In the genomic region with DNA sequence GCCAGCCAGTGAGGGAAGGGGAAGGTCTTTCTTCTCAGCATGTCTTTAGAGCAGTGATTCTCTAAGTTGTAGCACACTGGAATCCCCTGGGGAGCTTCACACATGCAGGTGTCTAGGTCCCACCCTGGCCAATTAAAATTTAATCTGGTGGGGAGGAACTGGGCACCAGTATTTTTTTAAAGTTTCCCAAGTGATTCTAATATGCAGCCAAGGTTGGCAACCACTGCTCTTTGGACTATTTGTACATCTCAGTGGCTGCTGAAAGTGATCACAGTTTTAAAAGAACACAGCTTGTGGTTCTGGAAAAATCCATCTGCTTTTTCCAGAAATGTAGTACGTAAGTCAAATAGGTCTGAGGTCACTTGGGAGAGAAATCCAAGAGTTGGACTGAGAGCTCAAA, we compare ENCODE assay signal across 21 cellular contexts. TPM values are rescaled to one million over a fixed set of nuclear protein-coding genes. Genes with fewer than 3 reads are reported as not detected.
DNase-seq lines count a peak whose midpoint lies in the region; ATAC-seq and TF ChIP-seq lines count a peak whose summit lies in the region.
"Had no signal": no experiment of that assay in that cellular context is flagged by ENCODE, and none has a peak within 500 bp of the region (broad histone marks: within the 10 kb centered on the region; RNA-seq: fewer than 3 reads in every experiment).

No MANE protein-coding gene starts in this region.

- no peak for TF ChIP-seq POLR2A in ovary (IDR thresholded peaks at IDR 0.05)

- H3K27ac ChIP-seq in left ventricle myocardium inferior (replicated peaks) (no peak overlapping the region), Karpas-422 (ENCODE audit: low read length) (no peak overlapping the region), dorsolateral prefrontal cortex (peak overlapping the region in 32 of 59 donors; percentile 4 to 87 (median 52)), trophoblast cell (ENCODE audit: low read depth, low read length) (no peak overlapping the region), ovary (no peak overlapping the region)
- H3K27ac ChIP-seq: 22Rv1; BLaER1 treated with 17β-estradiol and CSF1 and Interleukin-3, amounts not matched to agents 10 nM and 100 nM; KMS-11; PC-9 had no signal

- no peak overlapping the region for H2BK12ac ChIP-seq in trophoblast cell (ENCODE audit: low read length)

- peak; percentile 11 for ATAC-seq in Right ventricle myocardium superior (ENCODE audit: poor library complexity)
- ATAC-seq: GM12878 had no signal

- H3K79me2 ChIP-seq in Karpas-422 (ENCODE audit: low read length) (no peaks in the 10 kb centered on the region), trophoblast cell (ENCODE audit: control insufficient read depth, insufficient read depth, low read length, poor library complexity) (peaks cover 2% of the 10 kb centered on the region)

- H3K79me1 ChIP-seq in trophoblast cell (ENCODE audit: low read length): no peaks in the 10 kb centered on the region

- no peak overlapping the region for H4K12ac ChIP-seq in trophoblast cell (ENCODE audit: low read depth, low read length)

- H3K4me1 ChIP-seq in left ventricle myocardium inferior (peaks cover 60% of the 10 kb centered on the region), Karpas-422 (ENCODE audit: low read length) (peaks cover 45% of the 10 kb centered on the region), trophoblast cell (ENCODE audit: control insufficient read depth in 1 of 2, insufficient read depth in 2 of 2, low read length in 2 of 2) (peaks cover 1 to 4% of the 10 kb centered on the region in 2 experiments), ovary (ENCODE audit: insufficient read depth) (no peaks in the 10 kb centered on the region)

- H3K4me2 ChIP-seq in Karpas-422 (ENCODE audit: low read depth, low read length, poor library complexity, severe bottlenecking) (peak overlapping the region; percentile 11), trophoblast cell (ENCODE audit: low read length) (no peak overlapping the region)
- H3K4me2 ChIP-seq: KMS-11, PC-9 had no signal

- no peaks in the 10 kb centered on the region for H4K20me1 ChIP-seq in Karpas-422 (ENCODE audit: insufficient read depth, low read depth, low read length)
- H4K20me1 ChIP-seq: BLaER1 treated with 17β-estradiol and CSF1 and Interleukin-3, amounts not matched to agents 10 nM and 100 nM had no signal

- H3K4me3 ChIP-seq in left ventricle myocardium inferior (no peak overlapping the region), Karpas-422 (ENCODE audit: low read length) (no peak overlapping the region), dorsolateral prefrontal cortex (no peak overlapping the region), trophoblast cell (ENCODE audit: low read depth, low read length) (no peak overlapping the region), ovary (no peak overlapping the region)
- H3K4me3 ChIP-seq: BLaER1 treated with 17β-estradiol and CSF1 and Interleukin-3, amounts not matched to agents 10 nM and 100 nM; GM12878; PC-9 had no signal

- H3K9me2 ChIP-seq in Karpas-422 (replicated peaks; ENCODE audit: insufficient read depth, low read length): no peaks in the 10 kb centered on the region

- DNase-seq in Right ventricle myocardium superior (no peak), left ventricle myocardium inferior (no peak), Karpas-422 (no peak), dorsolateral prefrontal cortex (no peak), trophoblast cell (no peak), ovary (no peak), retina (no peak), SHP77 treated with DMSO at 0.1 percent for 48 hours (lab: John Stamatoyannopoulos, UW) (no peak)
- DNase-seq: CD8-positive, alpha-beta memory T cell; DND-41; GDM1; NCI-H1048; NCI-H146; NCI-H2081; NCI-H510A; NCI-H82; PC-9 had no signal

- no peak overlapping the region for H4K8ac ChIP-seq in trophoblast cell (ENCODE audit: low read depth, low read length)

- H3K36me3 ChIP-seq in left ventricle myocardium inferior: no peaks in the 10 kb centered on the region
- H3K36me3 ChIP-seq in Karpas-422 (ENCODE audit: insufficient read depth, low read length): no peaks in the 10 kb centered on the region
- no peaks in the 10 kb centered on the region for H3K36me3 ChIP-seq in trophoblast cell (ENCODE audit: control insufficient read depth in 1 of 2, insufficient read depth in 2 of 2, low read length in 2 of 2)
- no peaks in the 10 kb centered on the region for H3K36me3 ChIP-seq in ovary

- no peak overlapping the region for H2BK5ac ChIP-seq in trophoblast cell (ENCODE audit: low read depth, low read length, poor library complexity)

- H3K23ac ChIP-seq in trophoblast cell (ENCODE audit: low read length): no peak overlapping the region

- H3K27me3 ChIP-seq in left ventricle myocardium inferior (ENCODE audit: low read depth): no peaks in the 10 kb centered on the region
- no peaks in the 10 kb centered on the region for H3K27me3 ChIP-seq in Karpas-422 (ENCODE audit: low read length)
- H3K27me3 ChIP-seq in dorsolateral prefrontal cortex: no peaks in the 10 kb centered on the region
- no peaks in the 10 kb centered on the region for H3K27me3 ChIP-seq in trophoblast cell (ENCODE audit: insufficient read depth, low read length)
- H3K27me3 ChIP-seq in ovary: no peaks in the 10 kb centered on the region
- H3K27me3 ChIP-seq: BLaER1 treated with 17β-estradiol and CSF1 and Interleukin-3, amounts not matched to agents 10 nM and 100 nM had no signal

- WGBS in trophoblast cell (ENCODE audit: extremely low coverage, insufficient coverage, insufficient read length): no CpG with 5 or more reads among the region's 1 CpG
- WGBS in ovary, 3 donors: 68 to 85% (median 72%) methylated on average over 1 of the region's 1 CpG

- no peak overlapping the region for H2AFZ ChIP-seq in Karpas-422 (ENCODE audit: low read length)
- H2AFZ ChIP-seq in trophoblast cell (ENCODE audit: insufficient read depth, low read length, poor library complexity): no peak overlapping the region
- H2AFZ ChIP-seq: PC-9 had no signal

- H3K9me3 ChIP-seq in left ventricle myocardium inferior (replicated peaks): no peaks in the 10 kb centered on the region
- H3K9me3 ChIP-seq in Karpas-422 (ENCODE audit: low read length): no peaks in the 10 kb centered on the region
- H3K9me3 ChIP-seq in trophoblast cell (ENCODE audit: insufficient read depth, low read depth, low read length): no peaks in the 10 kb centered on the region
- no peaks in the 10 kb centered on the region for H3K9me3 ChIP-seq in ovary
- H3K9me3 ChIP-seq: BLaER1 treated with 17β-estradiol and CSF1 and Interleukin-3, amounts not matched to agents 10 nM and 100 nM had no signal

- H3K18ac ChIP-seq in trophoblast cell (ENCODE audit: low read length): no peak overlapping the region

- no peak for TF ChIP-seq EP300 in ovary (IDR thresholded peaks at IDR 0.05)

- H3K4ac ChIP-seq in trophoblast cell (ENCODE audit: low read depth, low read length): no peak overlapping the region

- H4K91ac ChIP-seq in trophoblast cell (ENCODE audit: low read depth, low read length): peak overlapping the region; percentile 37

- no peak overlapping the region for H2AK5ac ChIP-seq in trophoblast cell (ENCODE audit: low read length)

- H3K9ac ChIP-seq in Karpas-422 (ENCODE audit: low read length) (no peak overlapping the region), trophoblast cell (ENCODE audit: low read length) (no peak overlapping the region)
- H3K9ac ChIP-seq: BLaER1 treated with 17β-estradiol and CSF1 and Interleukin-3, amounts not matched to agents 10 nM and 100 nM; KMS-11 had no signal

- TF ChIP-seq CTCF in left ventricle myocardium inferior (IDR thresholded peaks at IDR 0.05; ENCODE audit: borderline replicate concordance) (no peak), dorsolateral prefrontal cortex (IDR thresholded peaks at IDR 0.05 in 54 of 56, conservative IDR thresholded peaks at IDR 0.05 in 2 of 56; ENCODE audit: low read depth in 1 of 56, partially characterized antibody in 56 of 56) (no peak), ovary (IDR thresholded peaks at IDR 0.05) (no peak)

- no peak overlapping the region for H3K14ac ChIP-seq in trophoblast cell (ENCODE audit: low read length)

- intact Hi-C loops in Right ventricle myocardium superior (cut with DNase I): no loop called here
- intact Hi-C loops in left ventricle myocardium inferior (cut with micrococcal nuclease): no loop called here
- intact Hi-C loops in dorsolateral prefrontal cortex (cut with DNase I): no loop called here
- intact Hi-C loops in ovary (cut with DNase I): no loop called here

- no peak overlapping the region for H2BK120ac ChIP-seq in trophoblast cell (ENCODE audit: insufficient read depth, low read length, poor library complexity)

RNA-seq across cellular contexts. Expression of gene KATNAL1, which starts 10.7 kb away (rescaled TPM):
- 37.8 TPM for total RNA-seq in Right ventricle myocardium superior
- 46.9 TPM for total RNA-seq in left ventricle myocardium inferior
- total RNA-seq in Karpas-422 (2014; rRNA removed; shearing (Covaris generic); ENCODE audit: low replicate concordance): 13.4 and 35.6 TPM in 2 replicates
- total RNA-seq in dorsolateral prefrontal cortex: 100 to 1,000 TPM in 1 of 120 experiments, 10 to 100 TPM in 119; 47.5 to 100 (median 64.8) TPM
- 5.2 and 6.2 TPM in 2 replicates for polyA plus RNA-seq in trophoblast cell (2013)
- 10 to 100 TPM; 10.1 to 23.2 (median 18.6) TPM for total RNA-seq in ovary
- 10 to 100 TPM in 1 of 2 donors, 1 to 10 TPM in 1; 2.9 to 11.6 TPM for polyA plus RNA-seq in ovary

Comparison
In these comparisons a context has a peak if more than half of its experiments do, and no peak if none do; other contexts are left out.
1. H3K27ac ChIP-seq: peak in dorsolateral prefrontal cortex (32 of 59); none in left ventricle myocardium inferior (single experiment), Karpas-422 (single experiment), trophoblast cell (single experiment) and ovary (0 of 2).